7 cellular contexts compared by ENCODE assay signal in genomic region chr19:42693760-42694350, GRCh38. TPM values are rescaled to one million over a fixed set of nuclear protein-coding genes. Genes with fewer than 3 reads are reported as not detected.
A peak's percentile ranks its signal among the peaks of the same experiment; 100 is the strongest.
DNase-seq lines count a peak whose midpoint lies in the region; ATAC-seq and TF ChIP-seq lines count a peak whose summit lies in the region.

No MANE protein-coding gene starts in this region.

- H3K36me3 ChIP-seq in left lung, result no peaks in the 10 kb centered on the region

- ATAC-seq in left lung (peak; percentile 60), GM19455 (IDR thresholded peaks at IDR 0.05; ENCODE audit: unreplicated experiment) (no peak), GM18867 (IDR thresholded peaks at IDR 0.05; ENCODE audit: unreplicated experiment) (no peak)

- peaks cover 5 to 46% of the 10 kb centered on the region in 2 donors for H3K27me3 ChIP-seq in left lung

- H3K4me3 ChIP-seq in WI38 (ENCODE audit: low read depth, low read length), result no peak overlapping the region
- H3K4me3 ChIP-seq in left lung, result no peak overlapping the region

- intact Hi-C loops in left lung (cut with DNase I), result no loop called here

- no peak overlapping the region for H3K27ac ChIP-seq in left lung

- in situ Hi-C loops in KBM-7 (cut with MboI; ENCODE audit: low pct_unique_long_range_greater_than_20kb, low sequenced_read_pairs), result no loop called here

- peak; percentile 83 for DNase-seq in GM03348 (ENCODE audit: low spot score)
- DNase-seq in KBM-7, result peak; percentile 34
- DNase-seq in left lung, result no peak
- no peak for DNase-seq in DMS153 (lab: John Stamatoyannopoulos, UW)

- peak; percentile 59 for TF ChIP-seq CTCF in WI38 (IDR thresholded peaks at IDR 0.05; ENCODE audit: low read depth, low read length)
- peak in 1 of 2 donors; percentile 18 for TF ChIP-seq CTCF in left lung (IDR thresholded peaks at IDR 0.05)

- H3K9me3 ChIP-seq in left lung, result peaks cover 0 to 1% of the 10 kb centered on the region in 2 donors

- no peaks in the 10 kb centered on the region for H3K4me1 ChIP-seq in left lung

RNA-seq across cellular contexts. Expression of gene PSG3, which starts 46.4 kb away (rescaled TPM):
- total RNA-seq in left lung, result not detected

Comparison
In these comparisons a context has a peak if more than half of its experiments do, and no peak if none do; other contexts are left out.
1. DNase-seq: peak in GM03348 (single experiment) and KBM-7 (single experiment); none in left lung (0 of 2) and DMS153 (single experiment).